ENCODE assay signal across 19 cellular contexts in the genomic region with DNA sequence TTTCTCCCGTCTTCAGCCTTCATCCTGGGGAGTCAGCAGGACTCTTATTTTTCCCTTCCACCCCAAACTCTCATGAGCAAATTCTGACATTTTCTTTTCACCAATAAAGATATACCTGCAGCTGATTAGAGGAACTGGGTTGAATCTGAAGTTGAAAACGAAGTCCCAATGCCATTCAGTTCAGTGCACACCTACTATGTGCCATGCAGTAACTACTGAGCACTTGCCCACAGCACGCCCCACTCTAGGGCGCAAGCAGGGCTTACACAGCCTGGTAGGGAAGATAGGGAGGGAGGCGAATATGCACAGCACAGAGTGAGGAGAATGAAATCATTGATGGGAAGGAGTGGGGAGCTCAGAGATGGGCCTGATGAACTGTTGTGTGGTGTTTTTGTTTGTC.
"Had no signal": no experiment of that assay in that cellular context is flagged by ENCODE, and none has a peak within 500 bp of the region (broad histone marks: within the 10 kb centered on the region; RNA-seq: fewer than 3 reads in every experiment).

No MANE protein-coding gene starts in this region.

- H3K36me3 ChIP-seq: left lung, lower lobe of right lung, pancreas, spleen, tibial nerve had no signal

- H3K9me3 Mint-ChIP-seq: memory B cell had no signal

- H3K4me3 Mint-ChIP-seq: memory B cell; naive B cell; nephron; stimulated activated memory B cell treated with anti-CD40 and anti-IgM and Interleukin-4, amounts not matched to agents 10 μg/mL and 1 μg/mL and 100 μg/mL, for 72 hours; stimulated activated naive CD8-positive, alpha-beta T cell treated with anti-CD3 and anti-CD28 coated beads, Interleukin-15, Interleukin-2, amounts not matched to agents 100 ng/mL and 50 ng/mL, for 24 hours had no signal

- H3K36me3 Mint-ChIP-seq: memory B cell; naive B cell; stimulated activated memory B cell treated with anti-CD40 and anti-IgM and Interleukin-4, amounts not matched to agents 10 μg/mL and 1 μg/mL and 100 μg/mL, for 72 hours had no signal

- H3K4me3 ChIP-seq: left lung, lower lobe of right lung, pancreas, spleen, tibial nerve had no signal

- ATAC-seq: esophagus mucosa; left lung; pancreas; right cardiac atrium; stimulated activated memory B cell treated with anti-CD40 and anti-IgM and Interleukin-4, amounts not matched to agents 10 μg/mL and 1 μg/mL and 100 μg/mL, for 72 hours had no signal

- H3K27me3 ChIP-seq: left lung, pancreas, spleen, tibial nerve had no signal

- DNase-seq: effector memory CD4-positive, alpha-beta T cell; islet precursor cell; left lung; lower lobe of right lung; midbrain; naive B cell; pancreas; right cardiac atrium; spleen; stimulated activated CD4-positive, alpha-beta T cell treated with anti-CD3 and anti-CD28 coated beads, Interleukin-15, amount 100 ng/mL, for 24 hours; stimulated activated CD4-positive, alpha-beta T cell treated with anti-CD3 and anti-CD28 coated beads, Interleukin-1b, Interleukin-23, amount 100 ng/mL, for 48 hours; stimulated activated CD4-positive, alpha-beta T cell treated with anti-CD3 and anti-CD28 coated beads, Interleukin-4, amount 100 ng/mL, for 24 hours had no signal

- H3K9me3 ChIP-seq: pancreas had no signal

- H3K4me1 Mint-ChIP-seq: naive B cell; nephron; stimulated activated memory B cell treated with anti-CD40 and anti-IgM and Interleukin-4, amounts not matched to agents 10 μg/mL and 1 μg/mL and 100 μg/mL, for 72 hours had no signal

- H3K27ac ChIP-seq: left lung, lower lobe of right lung, pancreas, spleen had no signal

- H3K4me1 ChIP-seq: left lung, lower lobe of right lung, pancreas, spleen had no signal

- H3K27ac Mint-ChIP-seq: memory B cell; naive B cell; nephron; progenitor cell of endocrine pancreas; stimulated activated memory B cell treated with anti-CD40 and anti-IgM and Interleukin-4, amounts not matched to agents 10 μg/mL and 1 μg/mL and 100 μg/mL, for 72 hours; stimulated activated naive CD8-positive, alpha-beta T cell treated with anti-CD3 and anti-CD28 coated beads, Interleukin-15, Interleukin-2, amounts not matched to agents 100 ng/mL and 50 ng/mL, for 24 hours had no signal

- H3K27me3 Mint-ChIP-seq: stimulated activated naive CD8-positive, alpha-beta T cell treated with anti-CD3 and anti-CD28 coated beads, Interleukin-15, Interleukin-2, amounts not matched to agents 100 ng/mL and 50 ng/mL, for 24 hours had no signal
